ENCODE assay signal across 17 cellular contexts in genomic region chr3:197510642-197511018, GRCh38. TPM values are rescaled to one million over a fixed set of nuclear protein-coding genes. Genes with fewer than 3 reads are reported as not detected.
A peak's percentile ranks its signal among the peaks of the same experiment; 100 is the strongest.
DNase-seq lines count a peak whose midpoint lies in the region; ATAC-seq and TF ChIP-seq lines count a peak whose summit lies in the region.
"Had no signal": no experiment of that assay in that cellular context is flagged by ENCODE, and none has a peak within 500 bp of the region (broad histone marks: within the 10 kb centered on the region; RNA-seq: fewer than 3 reads in every experiment).

No MANE protein-coding gene starts in this region.

- H3K36me3 ChIP-seq in SK-N-SH (replicated peaks in 1 of 2; ENCODE audit: control insufficient read depth in 1 of 2, insufficient read depth in 2 of 2, low read length in 1 of 2) (no peaks in the 10 kb centered on the region), mesenchymal stem cell (ENCODE audit: control insufficient read depth in 1 of 2, insufficient read depth in 2 of 2, low read depth in 1 of 2, low read length in 2 of 2) (peaks cover 0 to 29% of the 10 kb centered on the region in 2 experiments), PC-3 (ENCODE audit: low read depth, low read length) (no peaks in the 10 kb centered on the region), transverse colon (no peaks in the 10 kb centered on the region)
- H3K36me3 ChIP-seq: WERI-Rb-1 had no signal

- in situ Hi-C loops in transverse colon (cut with MboI; ENCODE audit: low pct_ligation_motif_present in 1 of 4, low pct_unique_long_range_greater_than_20kb in 1 of 4, low sequenced_read_pairs in 3 of 4) = loop anchor here in 2 of 4 donors (10.0 to 25.0 kb wide), 2 partner anchors 248 to 256 kb away; no protein-coding TSS in a partner anchor

- H4K8ac ChIP-seq in mesenchymal stem cell (ENCODE audit: low read length) = peak overlapping the region; percentile 10

- H3K9me3 Mint-ChIP-seq in CD4-positive, alpha-beta T cell = no peaks in the 10 kb centered on the region
- H3K9me3 Mint-ChIP-seq: activated naive CD4-positive, alpha-beta T cell treated with anti-CD3 and anti-CD28 coated beads, Interleukin-2, amount 50 U/mL, for 72 hours; effector memory CD8-positive, alpha-beta T cell; IgD-negative memory B cell had no signal

- H2BK120ac ChIP-seq in mesenchymal stem cell (ENCODE audit: low read depth, low read length) = no peak overlapping the region

- no peak overlapping the region for H3K18ac ChIP-seq in mesenchymal stem cell (ENCODE audit: low read depth in 1 of 2, low read length in 2 of 2)

- CTCF ChIA-PET in SK-N-SH (lab: Yijun Ruan, JAX) (interaction anchor here (0.6 to 6.6 kb wide), 33 partner anchors 9 to 289 kb away, joined by 3 to 69 read pairs (median 5); no protein-coding TSS in a partner anchor), PC-3 (lab: Charles Lee) (interaction anchor here (0.6 kb wide), 1 partner anchor 466 kb away, joined by 3 read pairs; no protein-coding TSS in a partner anchor)
- CTCF ChIA-PET in CD4-positive, alpha-beta T cell (lab: Charles Lee) = interaction anchor here (1.4 to 2.4 kb wide), 2 partner anchors 254 to 285 kb away, joined by 3 to 15 read pairs; no protein-coding TSS in a partner anchor

- H3K4me1 ChIP-seq in SK-N-SH (ENCODE audit: control insufficient read depth in 1 of 2, insufficient read depth in 2 of 2, low read depth in 1 of 2, low read length in 1 of 2) (peaks cover 0 to 22% of the 10 kb centered on the region in 2 experiments; a peak in 2 of 4 replicates), mesenchymal stem cell (ENCODE audit: control insufficient read depth, insufficient read depth, low read depth, low read length) (peaks cover 32% of the 10 kb centered on the region), PC-3 (ENCODE audit: insufficient read depth, low read length) (peaks cover 29% of the 10 kb centered on the region), transverse colon (peaks cover 0 to 14% (median 7%) of the 10 kb centered on the region in 4 donors)

- DNase-seq in SK-N-SH (no peak), mesenchymal stem cell (no peak), occipital lobe (lab: John Stamatoyannopoulos, UW) (no peak), PC-3 (no peak), transverse colon (no peak)
- no peak for DNase-seq in CD4-positive, alpha-beta T cell
- DNase-seq: cortex of kidney had no signal

- H4K20me1 ChIP-seq in SK-N-SH (ENCODE audit: insufficient read depth) = no peaks in the 10 kb centered on the region
- H4K20me1 ChIP-seq in PC-3 (ENCODE audit: low read length) = no peaks in the 10 kb centered on the region

- H2BK15ac ChIP-seq in mesenchymal stem cell (ENCODE audit: low read depth, poor library complexity, severe bottlenecking) = no peak overlapping the region

- peak overlapping the region in 1 of 2 experiments; percentile 3 for H2BK12ac ChIP-seq in mesenchymal stem cell (ENCODE audit: low read length in 2 of 2)

- H3K4me3 ChIP-seq in SK-N-SH (ENCODE audit: low read depth in 2 of 2, low read length in 1 of 2) = no peak overlapping the region
- no peak overlapping the region for H3K4me3 ChIP-seq in mesenchymal stem cell (ENCODE audit: insufficient read depth in 1 of 2, low read depth in 1 of 2, low read length in 2 of 2)
- H3K4me3 ChIP-seq in PC-3 (ENCODE audit: low read length) = no peak overlapping the region
- H3K4me3 ChIP-seq in transverse colon = no peak overlapping the region

- H3K4me3 Mint-ChIP-seq in CD4-positive, alpha-beta T cell = no peak overlapping the region

- H3K4me2 ChIP-seq in SK-N-SH = 0 out of 2 replicates have a peak overlapping the region, but pooled peaks have one; percentile 4
- no peak overlapping the region for H3K4me2 ChIP-seq in mesenchymal stem cell (ENCODE audit: low read length, poor library complexity, severe bottlenecking)
- no peak overlapping the region for H3K4me2 ChIP-seq in PC-3 (ENCODE audit: low read length)

- H3K9ac ChIP-seq in SK-N-SH (no peak overlapping the region), mesenchymal stem cell (ENCODE audit: low read length) (no peak overlapping the region), PC-3 (ENCODE audit: low read length) (no peak overlapping the region)

- no peak overlapping the region for H3K4ac ChIP-seq in mesenchymal stem cell (ENCODE audit: low read depth in 1 of 2, low read length in 2 of 2)

- peaks cover 3% of the 10 kb centered on the region for H3K4me1 Mint-ChIP-seq in CD4-positive, alpha-beta T cell (ENCODE audit: low read depth)

- peak overlapping the region in 1 of 2 experiments; percentile 68; a peak in 2 of 4 replicates for H3K27ac ChIP-seq in SK-N-SH (ENCODE audit: low read depth in 2 of 2, low read length in 1 of 2)
- peak overlapping the region; percentile 75 for H3K27ac ChIP-seq in cingulate gyrus (ENCODE audit: low read depth, low read length)
- no peak overlapping the region for H3K27ac ChIP-seq in mesenchymal stem cell (ENCODE audit: low read length, poor library complexity, severe bottlenecking)
- no peak overlapping the region for H3K27ac ChIP-seq in PC-3 (ENCODE audit: low read length)
- H3K27ac ChIP-seq in transverse colon = no peak overlapping the region
- no peak overlapping the region for H3K27ac ChIP-seq in CD4-positive, alpha-beta T cell (ENCODE audit: low read depth, low read length)
- H3K27ac ChIP-seq: 22Rv1, left lung had no signal

- no peak overlapping the region for H3K14ac ChIP-seq in mesenchymal stem cell (ENCODE audit: low read length in 2 of 2)

- no peak overlapping the region for H3K27ac Mint-ChIP-seq in CD4-positive, alpha-beta T cell

- H3K79me1 ChIP-seq in mesenchymal stem cell (replicated peaks; ENCODE audit: low read length, poor library complexity, severe bottlenecking) = peaks cover 8% of the 10 kb centered on the region

- 93% methylated on average over 4 of the region's 6 CpGs for WGBS in SK-N-SH (ENCODE audit: low lambda C conversion rate)
- WGBS in mesenchymal stem cell = 98% methylated on average over 6 of the region's 6 CpGs
- WGBS in transverse colon (ENCODE audit: low coverage in 1 of 2), 2 donors = 81% methylated on average over 6 of the region's 6 CpGs; no CpG with 5 or more reads in 1 of the 2 donors

- H3K79me2 ChIP-seq in SK-N-SH (ENCODE audit: insufficient read depth) = no peaks in the 10 kb centered on the region
- no peaks in the 10 kb centered on the region for H3K79me2 ChIP-seq in PC-3 (ENCODE audit: low read length)

- ATAC-seq in SK-N-SH treated with all-trans-retinoic acid at 6 μM for 48 hours = no peak
- ATAC-seq in PC-3 = no peak
- ATAC-seq in CD4-positive, alpha-beta T cell (ENCODE audit: poor library complexity) = no peak

- H3K9me3 ChIP-seq in SK-N-SH (no peaks in the 10 kb centered on the region), mesenchymal stem cell (ENCODE audit: control insufficient read depth, low read length) (no peaks in the 10 kb centered on the region), PC-3 (ENCODE audit: low read length) (no peaks in the 10 kb centered on the region), transverse colon (no peaks in the 10 kb centered on the region)
- no peaks in the 10 kb centered on the region for H3K9me3 ChIP-seq in CD4-positive, alpha-beta T cell (ENCODE audit: control insufficient read depth, low read length)
- H3K9me3 ChIP-seq: left lung, stomach, tibial artery had no signal

- H3K36me3 Mint-ChIP-seq in CD4-positive, alpha-beta T cell (ENCODE audit: low read depth) = peaks cover 38% of the 10 kb centered on the region

- H3F3A ChIP-seq in SK-N-SH (replicated peaks; ENCODE audit: insufficient read depth) (peaks cover 14% of the 10 kb centered on the region), PC-3 (ENCODE audit: low read length, unreplicated experiment) (no peaks in the 10 kb centered on the region)

- intact Hi-C loops in PC-3 (cut with micrococcal nuclease) (loop anchor here (1.0 to 5.0 kb wide), 4 partner anchors 56 to 286 kb away; partner anchors contain the start of gene DLG1), transverse colon (cut with DNase I; ENCODE audit: low total_unique reads) (loop anchor here (2.0 kb wide), 1 partner anchor 256 kb away; no protein-coding TSS in a partner anchor)
- intact Hi-C loops in CD4-positive, alpha-beta T cell (cut with DNase I, micrococcal nuclease) = loop anchor here (1.0 kb wide), 3 partner anchors 253 to 286 kb away; no protein-coding TSS in a partner anchor

- BruUV-seq in PC-3 (replicated peaks; lab: Mats Ljungman, UMichigan) = no TSS peak

- no peaks in the 10 kb centered on the region for H3K27me3 Mint-ChIP-seq in CD4-positive, alpha-beta T cell
- H3K27me3 Mint-ChIP-seq: effector memory CD8-positive, alpha-beta T cell; IgD-negative memory B cell had no signal

- H2AFZ ChIP-seq in SK-N-SH (ENCODE audit: low read depth) = no peak overlapping the region
- no peak overlapping the region for H2AFZ ChIP-seq in mesenchymal stem cell (ENCODE audit: low read depth, low read length)
- H2AFZ ChIP-seq in PC-3 (ENCODE audit: low read length) = no peak overlapping the region

- H3K23ac ChIP-seq in mesenchymal stem cell (ENCODE audit: low read length in 2 of 2) = no peak overlapping the region

- POLR2A ChIA-PET in SK-N-SH (lab: Yijun Ruan, JAX) = interaction anchor here (1.0 kb wide), 1 partner anchor 44 kb away, joined by 3 read pairs; no protein-coding TSS in a partner anchor
- POLR2A ChIA-PET in PC-3 (lab: Charles Lee; ENCODE audit: unreplicated experiment) = no interaction called here
- POLR2A ChIA-PET in CD4-positive, alpha-beta T cell (lab: Charles Lee) = no interaction called here

- no peak overlapping the region for H4K91ac ChIP-seq in mesenchymal stem cell (ENCODE audit: low read length)

- no peak for TF ChIP-seq RAD21 in SK-N-SH (IDR thresholded peaks at IDR 0.05; ENCODE audit: low read length)

- H2BK5ac ChIP-seq in mesenchymal stem cell (ENCODE audit: low read depth, low read length, poor library complexity, severe bottlenecking) = no peak overlapping the region

- TF ChIP-seq EP300 in SK-N-SH (IDR thresholded peaks at IDR 0.05; ENCODE audit: borderline replicate concordance in 1 of 2, low read depth in 1 of 2, low read length in 1 of 2) (no peak), transverse colon (IDR thresholded peaks at IDR 0.05; ENCODE audit: low read depth) (no peak)

- H3K9me2 ChIP-seq in SK-N-SH (no peaks in the 10 kb centered on the region), PC-3 (replicated peaks; ENCODE audit: low read length) (no peaks in the 10 kb centered on the region)

- TF ChIP-seq CTCF in SK-N-SH (IDR thresholded peaks at IDR 0.05) = no peak
- TF ChIP-seq CTCF in PC-3 (conservative IDR thresholded peaks at IDR 0.05; ENCODE audit: low read depth, low read length) = no peak
- TF ChIP-seq CTCF in transverse colon (IDR thresholded peaks at IDR 0.05) = no peak
- no peak for TF ChIP-seq CTCF in CD4-positive, alpha-beta T cell (IDR thresholded peaks at IDR 0.05)

- H3K27me3 ChIP-seq in SK-N-SH (ENCODE audit: insufficient read depth) (no peaks in the 10 kb centered on the region), mesenchymal stem cell (ENCODE audit: control insufficient read depth in 1 of 2, insufficient read depth in 1 of 2, low read length in 2 of 2) (peaks cover 0 to 26% of the 10 kb centered on the region in 2 experiments), PC-3 (ENCODE audit: low read length) (no peaks in the 10 kb centered on the region), transverse colon (no peaks in the 10 kb centered on the region)
- no peaks in the 10 kb centered on the region for H3K27me3 ChIP-seq in CD4-positive, alpha-beta T cell (ENCODE audit: control insufficient read depth, insufficient read depth, low read length)
- H3K27me3 ChIP-seq: left lung, stomach, tibial artery had no signal

- no peak overlapping the region for H2AK5ac ChIP-seq in mesenchymal stem cell (ENCODE audit: low read length, severe bottlenecking)

- TF ChIP-seq POLR2A in transverse colon (IDR thresholded peaks at IDR 0.05) = no peak

RNA-seq across cellular contexts. Expression of gene BDH1, which starts 45.1 kb away (rescaled TPM):
- 19.7 and 19.8 TPM in 2 replicates for polyA plus RNA-seq in SK-N-SH (2012; rRNA removed)
- polyA plus RNA-seq in SK-N-SH (2012; cell fraction: cytosol; rRNA removed) = 11.1 and 16.2 TPM in 2 replicates
- polyA plus RNA-seq in SK-N-SH (2012; cell fraction: nucleus; rRNA removed) = 52.5 and 53.5 TPM in 2 replicates
- 2.1 TPM for polyA plus RNA-seq in mesenchymal stem cell (2013, experiment 1 of 2)
- 2.0 TPM for polyA plus RNA-seq in mesenchymal stem cell (2013, experiment 2 of 2)
- 10.8 TPM for total RNA-seq in occipital lobe
- total RNA-seq in PC-3 (2014; rRNA removed) = 10.6 and 14.1 TPM in 2 replicates
- 100 to 1,000 TPM; 127 to 258 (median 197) TPM for total RNA-seq in transverse colon
- total RNA-seq in CD4-positive, alpha-beta T cell = 10 to 100 TPM; 17.7 to 22.2 TPM
